In genomic region chr5:1931590-1932138, GRCh38 we compare ENCODE assay signal across 11 cellular contexts. TPM values are rescaled to one million over a fixed set of nuclear protein-coding genes. Genes with fewer than 3 reads are reported as not detected.
A peak's percentile ranks its signal among the peaks of the same experiment; 100 is the strongest.
DNase-seq lines count a peak whose midpoint lies in the region; ATAC-seq and TF ChIP-seq lines count a peak whose summit lies in the region.
"Had no signal": no experiment of that assay in that cellular context is flagged by ENCODE, and none has a peak within 500 bp of the region (broad histone marks: within the 10 kb centered on the region; RNA-seq: fewer than 3 reads in every experiment).

No MANE protein-coding gene starts in this region.

- peak; percentile 96 for DNase-seq in RPMI8226
- peak in 37 of 42 donors; percentile 5 to 60 (median 34) for DNase-seq in head of caudate nucleus
- peak in 1 of 3 donors; percentile 35 for DNase-seq in mucosa of descending colon
- peak; percentile 32 to 54 for DNase-seq in thyroid gland
- DNase-seq in OCI-M1 (lab: John Stamatoyannopoulos, UW): no peak
- no peak for DNase-seq in epidermal melanocyte (ENCODE audit: insufficient read length, low spot score)
- DNase-seq: activated CD8-positive, alpha-beta memory T cell treated with anti-CD3 and anti-CD28 coated beads for 24 hours; GDM1; NCI-H1417 had no signal

- no peaks in the 10 kb centered on the region for H3K36me3 ChIP-seq in mucosa of descending colon (ENCODE audit: low read depth)
- H3K36me3 ChIP-seq in thyroid gland: no peaks in the 10 kb centered on the region

- TF ChIP-seq POLR2A in thyroid gland (IDR thresholded peaks at IDR 0.05): no peak

- no peak overlapping the region for H3K4me3 ChIP-seq in mucosa of descending colon
- H3K4me3 ChIP-seq in thyroid gland (replicated peaks in 1 of 3): peak overlapping the region in 2 of 3 donors; percentile 8 to 17

- no peaks in the 10 kb centered on the region for H3K4me1 ChIP-seq in mucosa of descending colon (ENCODE audit: low read depth)
- no peaks in the 10 kb centered on the region for H3K4me1 ChIP-seq in thyroid gland

- H3K27ac ChIP-seq in thyroid gland: no peak overlapping the region

- TF ChIP-seq CTCF in mucosa of descending colon (IDR thresholded peaks at IDR 0.05) (no peak), thyroid gland (IDR thresholded peaks at IDR 0.05) (no peak)

- WGBS in thyroid gland, 2 donors: 12 to 20% methylated on average over 9 to 13 of the region's 30 CpGs

- intact Hi-C loops in head of caudate nucleus (cut with DNase I) (no loop called here), mucosa of descending colon (cut with DNase I, micrococcal nuclease) (no loop called here), thyroid gland (cut with DNase I) (no loop called here)

- H3K9me3 ChIP-seq in mucosa of descending colon (no peaks in the 10 kb centered on the region), thyroid gland (no peaks in the 10 kb centered on the region)

- peak; percentile 40 for ATAC-seq in mucosa of descending colon
- ATAC-seq in GM19328 (IDR thresholded peaks at IDR 0.05; ENCODE audit: unreplicated experiment): no peak
- ATAC-seq in HG03175 (IDR thresholded peaks at IDR 0.05; ENCODE audit: unreplicated experiment): no peak

- no peaks in the 10 kb centered on the region for H3K27me3 ChIP-seq in thyroid gland

RNA-seq across cellular contexts. Expression of gene IRX4, which starts 48.9 kb away (rescaled TPM):
- total RNA-seq in mucosa of descending colon (not detected), thyroid gland (not detected)

Comparison
In these comparisons a context has a peak if more than half of its experiments do, and no peak if none do; other contexts are left out.
1. DNase-seq: peak in RPMI8226 (single experiment), head of caudate nucleus (37 of 42) and thyroid gland (2 of 2); none in OCI-M1 (single experiment) and epidermal melanocyte (single experiment).